Comparison of ENCODE assay signal across 9 cellular contexts in the genomic region with DNA sequence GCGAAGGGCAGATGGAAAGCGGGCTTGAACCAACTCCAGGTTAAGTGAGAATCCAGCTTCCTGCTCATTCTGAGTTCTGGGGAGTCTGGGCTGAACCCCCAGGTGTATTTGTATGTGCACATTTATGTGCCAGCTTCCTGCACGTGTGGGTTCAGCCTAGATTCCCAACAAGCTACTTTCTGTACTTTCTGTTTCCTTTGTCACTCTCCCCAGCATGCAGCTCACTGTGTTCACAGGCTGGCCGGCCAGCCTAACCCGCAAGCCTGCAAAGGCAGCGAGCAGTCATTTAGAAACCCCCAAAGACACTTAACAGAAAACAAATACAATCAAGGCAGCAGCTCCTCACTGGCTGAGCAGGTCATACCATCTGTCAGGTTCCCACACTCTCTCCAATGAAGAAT. TPM values are rescaled to one million over a fixed set of nuclear protein-coding genes. Genes with fewer than 3 reads are reported as not detected.
DNase-seq lines count a peak whose midpoint lies in the region; ATAC-seq lines count a peak whose summit lies in the region.
"Had no signal": no experiment of that assay in that cellular context is flagged by ENCODE, and none has a peak within 500 bp of the region (broad histone marks: within the 10 kb centered on the region; RNA-seq: fewer than 3 reads in every experiment).

No MANE protein-coding gene starts in this region.

- ATAC-seq in activated CD4-positive, CD25-positive, alpha-beta regulatory T cell treated with anti-CD3 and anti-CD28 coated beads, Interleukin-2, amount 50 U/mL, for 24 hours, result peak; percentile 81 to 84
- ATAC-seq in HG03097 (IDR thresholded peaks at IDR 0.05; ENCODE audit: low FRiP score, unreplicated experiment), result peak; percentile 58
- ATAC-seq in activated T-helper 17 cell treated with anti-CD3 and anti-CD28 coated beads, Interleukin-2, amount 50 U/mL, for 72 hours (replicated peaks), result peak; percentile 77
- ATAC-seq in stimulated activated naive CD8-positive, alpha-beta T cell treated with anti-CD3 and anti-CD28 coated beads, Interleukin-15, amount 100 ng/mL, for 72 hours, result peak; percentile 93

- H3K4me3 Mint-ChIP-seq in activated T-helper 17 cell treated with anti-CD3 and anti-CD28 coated beads, Interleukin-2, amount 50 U/mL, for 72 hours, result peak overlapping the region; percentile 40
- H3K4me3 Mint-ChIP-seq in stimulated activated naive CD8-positive, alpha-beta T cell treated with anti-CD3 and anti-CD28 coated beads, Interleukin-15, amount 100 ng/mL, for 72 hours, result peak overlapping the region; percentile 40 to 54

- no peak overlapping the region for H3K27ac Mint-ChIP-seq in activated T-helper 17 cell treated with anti-CD3 and anti-CD28 coated beads, Interleukin-2, amount 50 U/mL, for 72 hours
- H3K27ac Mint-ChIP-seq in stimulated activated naive CD8-positive, alpha-beta T cell treated with anti-CD3 and anti-CD28 coated beads, Interleukin-15, amount 100 ng/mL, for 72 hours, result no peak overlapping the region

- H3K27me3 Mint-ChIP-seq in activated T-helper 17 cell treated with anti-CD3 and anti-CD28 coated beads, Interleukin-2, amount 50 U/mL, for 72 hours, result peaks cover 10% of the 10 kb centered on the region
- H3K27me3 Mint-ChIP-seq in stimulated activated naive CD8-positive, alpha-beta T cell treated with anti-CD3 and anti-CD28 coated beads, Interleukin-15, amount 100 ng/mL, for 72 hours, result peaks cover 44% of the 10 kb centered on the region

- H3K36me3 Mint-ChIP-seq in activated T-helper 17 cell treated with anti-CD3 and anti-CD28 coated beads, Interleukin-2, amount 50 U/mL, for 72 hours (ENCODE audit: low read depth), result no peaks in the 10 kb centered on the region

- H3K4me1 Mint-ChIP-seq in activated T-helper 17 cell treated with anti-CD3 and anti-CD28 coated beads, Interleukin-2, amount 50 U/mL, for 72 hours, result peaks cover 59% of the 10 kb centered on the region
- peaks cover 87% of the 10 kb centered on the region for H3K4me1 Mint-ChIP-seq in stimulated activated naive CD8-positive, alpha-beta T cell treated with anti-CD3 and anti-CD28 coated beads, Interleukin-15, amount 100 ng/mL, for 72 hours

- H3K9me3 Mint-ChIP-seq in activated T-helper 17 cell treated with anti-CD3 and anti-CD28 coated beads, Interleukin-2, amount 50 U/mL, for 72 hours, result no peaks in the 10 kb centered on the region
- peaks cover 1 to 2% of the 10 kb centered on the region in 2 donors for H3K9me3 Mint-ChIP-seq in stimulated activated naive CD8-positive, alpha-beta T cell treated with anti-CD3 and anti-CD28 coated beads, Interleukin-15, amount 100 ng/mL, for 72 hours

- DNase-seq in activated CD4-positive, CD25-positive, alpha-beta regulatory T cell (lab: John Stamatoyannopoulos, UW), result no peak
- DNase-seq in stimulated activated naive CD8-positive, alpha-beta T cell treated with anti-CD3 and anti-CD28 coated beads, Interleukin-15, amount 100 ng/mL, for 72 hours, result peak; percentile 78 to 86
- DNase-seq in middle frontal gyrus (ENCODE audit: extremely low spot score, low spot score) (no peak), DMS153 treated with DMSO at 0.1 percent for 48 hours (lab: John Stamatoyannopoulos, UW; ENCODE audit: unreplicated experiment) (no peak), NCI-H146 treated with DMSO at 0.1 percent for 48 hours (lab: John Stamatoyannopoulos, UW; ENCODE audit: unreplicated experiment) (no peak)

RNA-seq across cellular contexts. Expression of a gene that starts 1.2 kb away (rescaled TPM):
- total RNA-seq in activated T-helper 17 cell treated with anti-CD3 and anti-CD28 coated beads, Interleukin-2, amount 50 U/mL, for 72 hours, result not detected
- total RNA-seq: urinary bladder had no signal

RNA-seq across cellular contexts. Expression of a gene that starts 3.0 kb away (rescaled TPM):
- 1 to 10 TPM; 1.8 to 3.2 TPM for total RNA-seq in activated T-helper 17 cell treated with anti-CD3 and anti-CD28 coated beads, Interleukin-2, amount 50 U/mL, for 72 hours

Comparison
In these comparisons a context has a peak if more than half of its experiments do, and no peak if none do; other contexts are left out.
1. DNase-seq: peak in stimulated activated naive CD8-positive, alpha-beta T cell treated with anti-CD3 and anti-CD28 coated beads, Interleukin-15, amount 100 ng/mL, for 72 hours (2 of 2); none in activated CD4-positive, CD25-positive, alpha-beta regulatory T cell (0 of 4), middle frontal gyrus (single experiment), DMS153 treated with DMSO at 0.1 percent for 48 hours (single experiment) and NCI-H146 treated with DMSO at 0.1 percent for 48 hours (single experiment).
2. Peak in every context shown above with its lines, with median percentiles within 50 percentile points of each other: ATAC-seq.